In the genomic region with DNA sequence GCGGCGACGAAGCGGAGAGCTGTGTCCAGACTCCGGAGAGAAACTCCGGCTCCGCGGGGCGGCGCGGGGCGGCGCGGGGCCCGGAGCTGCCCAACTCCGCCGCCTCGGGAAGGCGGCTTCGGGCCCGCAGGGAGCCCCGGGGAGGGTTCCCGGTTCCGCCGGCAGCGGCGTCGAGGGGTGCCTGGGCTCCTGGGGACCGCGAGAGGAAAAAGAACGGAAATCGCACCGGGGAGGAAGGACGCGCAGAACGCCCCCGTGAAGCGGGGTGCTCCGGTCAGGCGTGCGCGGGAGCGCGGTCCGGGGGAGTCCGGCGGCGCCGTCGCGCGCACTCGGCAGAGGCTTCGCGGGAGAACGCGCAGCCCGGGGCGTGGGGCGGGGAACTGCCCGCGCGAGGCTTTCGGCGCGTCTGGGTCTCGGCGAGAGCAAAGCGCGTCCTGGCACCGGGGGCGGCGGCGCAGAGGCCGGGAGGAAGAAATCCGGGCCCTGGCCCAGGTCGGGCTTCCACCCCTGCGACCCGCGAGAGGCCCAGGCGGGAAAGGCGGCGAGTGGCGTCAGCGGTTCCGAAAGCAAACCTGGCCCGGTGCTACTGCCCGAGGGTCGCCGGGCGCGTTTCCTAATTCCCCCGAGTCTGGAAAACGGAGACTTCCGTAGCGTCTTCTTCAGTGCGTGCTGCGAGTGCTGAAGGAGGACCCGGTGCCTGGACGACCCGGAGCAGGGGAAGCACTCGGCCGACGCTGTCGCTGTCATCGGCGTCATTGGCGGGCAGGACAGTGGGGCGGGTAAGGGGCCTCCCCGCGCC, we compare ENCODE assay signal across 7 cellular contexts. TPM values are rescaled to one million over a fixed set of nuclear protein-coding genes. Genes with fewer than 3 reads are reported as not detected.
DNase-seq lines count a peak whose midpoint lies in the region; ATAC-seq and TF ChIP-seq lines count a peak whose summit lies in the region.
"Not testable (repeated sequence)": the region's sequence is repeated elsewhere in the genome, so short reads cannot be mapped to it uniquely, and the experiment has no call there.

No MANE protein-coding gene starts in this region.

- not testable (repeated sequence) for DNase-seq in Panc1 (ENCODE audit: low read depth, low spot score)
- DNase-seq in activated naive CD4-positive, alpha-beta T cell treated with anti-CD3 and anti-CD28 coated beads for 36 hours = peak; percentile 66
- peak; percentile 81 for DNase-seq in left kidney (ENCODE audit: low read depth, low spot score)
- DNase-seq in psoas muscle = peak in 1 of 2 donors; percentile 62

- CTCF ChIA-PET in Panc1 (lab: Charles Lee); activated naive CD4-positive, alpha-beta T cell treated with anti-CD3 and anti-CD28 coated beads for 36 hours (lab: Charles Lee): not testable (repeated sequence)

- not testable (repeated sequence) for H3K4me1 ChIP-seq in Panc1 (ENCODE audit: control insufficient read depth, insufficient read depth, low read length); esophagus (ENCODE audit: control insufficient read depth in 2 of 2, insufficient read depth in 2 of 2, low read length in 1 of 2); psoas muscle

- peaks cover 24% of the 10 kb centered on the region for H3K4me1 Mint-ChIP-seq in activated naive CD4-positive, alpha-beta T cell treated with anti-CD3 and anti-CD28 coated beads for 36 hours (ENCODE audit: low read depth)

- BruUV-seq in Panc1 (replicated peaks; lab: Mats Ljungman, UMichigan) = not testable (repeated sequence)

- intact Hi-C loops in Panc1 (cut with micrococcal nuclease; ENCODE audit: unreplicated experiment); activated naive CD4-positive, alpha-beta T cell treated with anti-CD3 and anti-CD28 coated beads for 36 hours (cut with micrococcal nuclease); psoas muscle (cut with DNase I): not testable (repeated sequence)

- peak overlapping the region; percentile 75 for H3K4me3 Mint-ChIP-seq in activated naive CD4-positive, alpha-beta T cell treated with anti-CD3 and anti-CD28 coated beads for 36 hours

- in situ Hi-C loops in Panc1 (cut with HindIII; ENCODE audit: low pct_unique_long_range_greater_than_20kb, low sequenced_read_pairs) = not testable (repeated sequence)

- ATAC-seq in GM18505 (IDR thresholded peaks at IDR 0.05; ENCODE audit: unreplicated experiment) = peak; percentile 61
- ATAC-seq in HG02884 (IDR thresholded peaks at IDR 0.05; ENCODE audit: unreplicated experiment) = peak; percentile 68
- peak; percentile 83 for ATAC-seq in Panc1
- ATAC-seq in psoas muscle = peak; percentile 61 to 77 (median 66)

- not testable (repeated sequence) for H3K36me3 ChIP-seq in Panc1 (ENCODE audit: control insufficient read depth, insufficient read depth, low read length); esophagus (ENCODE audit: control insufficient read depth in 2 of 2, insufficient read depth in 2 of 2, low read length in 1 of 2); psoas muscle (ENCODE audit: insufficient read depth in 1 of 2, low read depth in 1 of 2)

- not testable (repeated sequence) for TF ChIP-seq POLR2A in GM18505 (IDR thresholded peaks at IDR 0.05; ENCODE audit: borderline replicate concordance, extremely low read depth, insufficient read depth, insufficient read length)

- H3K4me3 ChIP-seq in Panc1 (ENCODE audit: low read depth in 2 of 2, low read length in 2 of 2) = peak overlapping the region; percentile 28 to 48; a peak in 3 of 4 replicates
- peak overlapping the region; percentile 39 to 57 for H3K4me3 ChIP-seq in esophagus (ENCODE audit: low read depth in 1 of 2, low read length in 2 of 2)
- H3K4me3 ChIP-seq in psoas muscle = peak overlapping the region; percentile 62

- not testable (repeated sequence) for H3K9me3 Mint-ChIP-seq in activated naive CD4-positive, alpha-beta T cell treated with anti-CD3 and anti-CD28 coated beads for 36 hours

- H3K27me3 ChIP-seq in Panc1 (ENCODE audit: control insufficient read depth, insufficient read depth, low read length); esophagus (ENCODE audit: control insufficient read depth in 1 of 2, insufficient read depth in 2 of 2, low read length in 2 of 2): not testable (repeated sequence)
- peaks cover 3 to 64% (median 16%) of the 10 kb centered on the region in 3 donors for H3K27me3 ChIP-seq in psoas muscle (ENCODE audit: insufficient read depth in 3 of 3, low read length in 2 of 3)

- not testable (repeated sequence) for H3K9me3 ChIP-seq in Panc1 (ENCODE audit: control insufficient read depth, insufficient read depth, low read depth, low read length); esophagus (ENCODE audit: control insufficient read depth in 2 of 2, insufficient read depth in 1 of 2, low read depth in 1 of 2, low read length in 1 of 2); psoas muscle

- peaks cover 33% of the 10 kb centered on the region for H3K27me3 Mint-ChIP-seq in activated naive CD4-positive, alpha-beta T cell treated with anti-CD3 and anti-CD28 coated beads for 36 hours (ENCODE audit: low read depth)

- H3K27ac Mint-ChIP-seq in activated naive CD4-positive, alpha-beta T cell treated with anti-CD3 and anti-CD28 coated beads for 36 hours = not testable (repeated sequence)

- WGBS in esophagus, 2 donors = 2% methylated on average over 94 to 110 of the region's 111 CpGs
- WGBS in psoas muscle, 3 donors = 1% methylated on average over 91 to 109 of the region's 111 CpGs

- not testable (repeated sequence) for TF ChIP-seq CTCF in Panc1 (IDR thresholded peaks at IDR 0.05); psoas muscle (IDR thresholded peaks at IDR 0.05)

- POLR2A ChIA-PET in Panc1 (lab: Charles Lee) = not testable (repeated sequence)

- not testable (repeated sequence) for H3K36me3 Mint-ChIP-seq in activated naive CD4-positive, alpha-beta T cell treated with anti-CD3 and anti-CD28 coated beads for 36 hours (ENCODE audit: low read depth)

- not testable (repeated sequence) for H3K27ac ChIP-seq in Panc1 (ENCODE audit: low read length); esophagus (ENCODE audit: low read depth in 2 of 2, low read length in 1 of 2)
- peak overlapping the region; percentile 30 for H3K27ac ChIP-seq in psoas muscle

RNA-seq across cellular contexts. Expression of gene FOXD4, which starts 4.5 kb away (rescaled TPM):
- total RNA-seq in Panc1 (2021; ENCODE audit: unreplicated experiment) (0.23 TPM), psoas muscle (under 1 TPM; 0.13 to 0.27 (median 0.17) TPM)
- not detected for polyA plus RNA-seq in Panc1 (2012; ENCODE audit: insufficient read length)
- not detected for total RNA-seq in activated naive CD4-positive, alpha-beta T cell treated with anti-CD3 and anti-CD28 coated beads for 36 hours
- polyA plus RNA-seq in esophagus (under 1 TPM; 0.16 to 0.37 TPM), psoas muscle (under 1 TPM; 0.15 to 0.66 (median 0.25) TPM)
